Comparison of ENCODE assay signal across 24 cellular contexts in genomic region chr10:86785021-86785420, GRCh38. TPM values are rescaled to one million over a fixed set of nuclear protein-coding genes. Genes with fewer than 3 reads are reported as not detected.
DNase-seq lines count a peak whose midpoint lies in the region; ATAC-seq and TF ChIP-seq lines count a peak whose summit lies in the region.
"Had no signal": no experiment of that assay in that cellular context is flagged by ENCODE, and none has a peak within 500 bp of the region (broad histone marks: within the 10 kb centered on the region; RNA-seq: fewer than 3 reads in every experiment).

No MANE protein-coding gene starts in this region.

- H3K27ac ChIP-seq in HUES64 (ENCODE audit: low read depth, low read length) (peak overlapping the region; percentile 54; the same call in 1 of the 2 replicates), muscle layer of colon (ENCODE audit: low read depth, low read length) (peak overlapping the region; percentile 3), transverse colon (peak overlapping the region; percentile 32 to 59 (median 50))
- H3K27ac ChIP-seq: HL-60, RWPE1, upper lobe of right lung had no signal

- no peak for TF ChIP-seq POLR2A in transverse colon (IDR thresholded peaks at IDR 0.05)

- no peak overlapping the region for H3K4me3 ChIP-seq in HUES64 (ENCODE audit: low read length)
- no peak overlapping the region for H3K4me3 ChIP-seq in epithelial cell of esophagus (ENCODE audit: low read length)
- no peak overlapping the region for H3K4me3 ChIP-seq in muscle layer of colon (ENCODE audit: low read depth in 1 of 2, low read length in 2 of 2)
- H3K4me3 ChIP-seq in transverse colon: no peak overlapping the region
- H3K4me3 ChIP-seq: ascending aorta, MG63, upper lobe of right lung had no signal

- no peaks in the 10 kb centered on the region for H3K27me3 ChIP-seq in HUES64 (ENCODE audit: insufficient read depth, low read length)
- H3K27me3 ChIP-seq in muscle layer of colon (ENCODE audit: control insufficient read depth in 1 of 2, insufficient read depth in 2 of 2, low read length in 2 of 2): no peaks in the 10 kb centered on the region
- no peaks in the 10 kb centered on the region for H3K27me3 ChIP-seq in transverse colon
- H3K27me3 ChIP-seq: ascending aorta, MG63, upper lobe of right lung had no signal

- no peak for TF ChIP-seq CTCF in epithelial cell of esophagus (IDR thresholded peaks at IDR 0.05; ENCODE audit: insufficient read depth, low read depth, low read length, missing control alignments)
- TF ChIP-seq CTCF in transverse colon (IDR thresholded peaks at IDR 0.05): no peak

- 86% methylated on average over 3 of the region's 3 CpGs for WGBS in HUES64
- 80 to 90% methylated on average over 2 to 3 of the region's 3 CpGs for WGBS in transverse colon (ENCODE audit: low coverage in 1 of 2), 2 donors

- H3K36me3 ChIP-seq in HUES64 (ENCODE audit: insufficient read depth, low read length) (no peaks in the 10 kb centered on the region), muscle layer of colon (ENCODE audit: insufficient read depth, low read length) (no peaks in the 10 kb centered on the region), transverse colon (no peaks in the 10 kb centered on the region)
- H3K36me3 ChIP-seq: ascending aorta, MG63, upper lobe of right lung had no signal

- DNase-seq in epithelial cell of esophagus (ENCODE audit: low read depth): peak; percentile 10
- no peak for DNase-seq in transverse colon
- no peak for DNase-seq in NCI-H2081 treated with DMSO at 0.1 percent for 48 hours (lab: John Stamatoyannopoulos, UW)
- no peak for DNase-seq in activated naive CD4-positive, alpha-beta T cell treated with Interleukin-2 at 50 U/mL for 16 hours
- DNase-seq: activated CD4-positive, CD25-positive, alpha-beta regulatory T cell treated with anti-CD3 and anti-CD28 coated beads, Interleukin-2, amount 50 U/mL, for 72 hours; activated naive CD4-positive, alpha-beta T cell treated with anti-CD3 and anti-CD28 coated beads for 36 hours; activated T-cell treated with anti-CD3 and anti-CD28 coated beads, Interleukin-2, amount 50 U/mL, for 24 hours; AML-193; DND-41; kidney glomerular epithelial cell; MG63; natural killer cell; NCI-H146; NCI-H526 treated with DMSO at 0.1 percent for 48 hours; posterior cingulate gyrus; stimulated activated CD4-positive, alpha-beta T cell treated with anti-CD3 and anti-CD28 coated beads, Interleukin-2, amount 100 ng/mL, for 48 hours; upper lobe of right lung had no signal

- no peak for ATAC-seq in HG03139 (IDR thresholded peaks at IDR 0.05; ENCODE audit: unreplicated experiment)
- no peak for ATAC-seq in HG03135 (IDR thresholded peaks at IDR 0.05; ENCODE audit: unreplicated experiment)
- ATAC-seq: natural killer cell, upper lobe of right lung had no signal

- H3K9me3 ChIP-seq in HUES64 (ENCODE audit: insufficient read depth, low read depth, low read length) (no peaks in the 10 kb centered on the region), muscle layer of colon (ENCODE audit: low read length) (no peaks in the 10 kb centered on the region), transverse colon (no peaks in the 10 kb centered on the region)
- H3K9me3 ChIP-seq: ascending aorta, upper lobe of right lung had no signal

- intact Hi-C loops in transverse colon (cut with DNase I; ENCODE audit: low total_unique reads): no loop called here

- peaks cover 44% of the 10 kb centered on the region for H3K4me1 ChIP-seq in HUES64 (ENCODE audit: insufficient read depth, low read length)
- peaks cover 40% of the 10 kb centered on the region for H3K4me1 ChIP-seq in muscle layer of colon (ENCODE audit: insufficient read depth, low read length)
- H3K4me1 ChIP-seq in transverse colon: peaks cover 11 to 50% (median 25%) of the 10 kb centered on the region in 4 donors

- in situ Hi-C loops in transverse colon (cut with MboI; ENCODE audit: low pct_ligation_motif_present in 1 of 4, low pct_unique_long_range_greater_than_20kb in 1 of 4, low sequenced_read_pairs in 3 of 4): no loop called here

- no peak for TF ChIP-seq EP300 in transverse colon (IDR thresholded peaks at IDR 0.05; ENCODE audit: low read depth)

- H3K9ac ChIP-seq in HUES64 (ENCODE audit: low read depth, low read length): 0 out of 2 replicates have a peak overlapping the region, but pooled peaks have one; percentile 25
- H3K9ac ChIP-seq in muscle layer of colon (ENCODE audit: low read length): no peak overlapping the region

RNA-seq across cellular contexts. Expression of gene BMPR1A, which starts 28.6 kb away (rescaled TPM):
- 54.8 TPM for polyA plus RNA-seq in HUES64 (2013, experiment 1 of 2)
- 52.4 TPM for polyA plus RNA-seq in HUES64 (2013, experiment 2 of 2)
- total RNA-seq in transverse colon: 10 to 100 TPM; 29.3 to 45.2 (median 38.0) TPM

Comparison
In these comparisons a context has a peak if more than half of its experiments do, and no peak if none do; other contexts are left out.
1. H3K27ac ChIP-seq: peak in every context shown above with its lines; median percentile 54 in HUES64; 50 in transverse colon; 3 in muscle layer of colon.